Comparison of ENCODE assay signal across 30 cellular contexts in the genomic region with DNA sequence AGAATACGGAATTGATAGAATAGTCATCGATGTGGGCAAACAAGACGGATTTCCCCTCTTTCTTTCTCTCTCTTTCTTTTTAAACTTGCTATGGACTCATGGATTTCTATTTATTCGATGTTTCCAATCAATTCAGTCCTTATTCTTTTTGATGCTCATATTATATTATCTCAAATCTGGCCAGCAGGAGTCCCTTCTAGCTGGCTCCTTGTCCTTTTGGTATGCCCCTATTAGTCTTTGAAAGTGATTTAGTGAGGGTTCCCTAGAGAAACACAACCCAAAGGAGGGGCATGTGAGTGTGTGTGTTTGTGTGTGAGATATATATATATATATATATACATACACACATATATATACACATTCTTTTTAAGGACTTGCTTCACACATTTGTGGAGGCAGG.
"Had no signal": no experiment of that assay in that cellular context is flagged by ENCODE, and none has a peak within 500 bp of the region (broad histone marks: within the 10 kb centered on the region; RNA-seq: fewer than 3 reads in every experiment).

No MANE protein-coding gene starts in this region.

- H3K4me3 ChIP-seq: ascending aorta, esophagus muscularis mucosa, gastrocnemius medialis, pancreas, psoas muscle, spleen, testis, transverse colon, uterus had no signal

- H3K36me3 ChIP-seq: ascending aorta, esophagus muscularis mucosa, gastrocnemius medialis, neutrophil, pancreas, spleen, transverse colon, uterus had no signal

- H3K27ac ChIP-seq: ascending aorta, esophagus muscularis mucosa, gastrocnemius medialis, neutrophil, pancreas, psoas muscle, spleen, testis, transverse colon, uterus, VCaP had no signal

- DNase-seq: activated CD4-positive, alpha-beta T cell treated with anti-CD3 and anti-CD28 coated beads for 48 hours; activated CD4-positive, alpha-beta T cell treated with anti-CD3 and anti-CD28 coated beads, Interleukin-2, amount 50 U/mL, for 48 hours; activated CD8-positive, alpha-beta memory T cell treated with anti-CD3 and anti-CD28 coated beads for 24 hours; activated effector memory CD4-positive, alpha-beta T cell treated with anti-CD3 and anti-CD28 coated beads, Interleukin-2, amount 50 U/mL, for 16 hours; activated naive CD4-positive, alpha-beta T cell treated with anti-CD3 and anti-CD28 coated beads, Interleukin-2, amount 10 ng/mL, durations not matched to agents 7 days and 5 days; activated naive CD8-positive, alpha-beta T cell treated with anti-CD3 and anti-CD28 coated beads, Interleukin-2, amount 10 ng/mL, durations not matched to agents 7 days and 5 days; caudate nucleus; gastrocnemius medialis; hippocampal formation; immature natural killer cell; kidney; left colon; mammary epithelial cell; naive B cell; nephron progenitor cell; pancreas; psoas muscle; right cardiac atrium; stimulated activated CD4-positive, alpha-beta T cell treated with anti-CD3 and anti-CD28 coated beads, Interleukin-2, amount 100 ng/mL, for 48 hours; stimulated activated naive CD8-positive, alpha-beta T cell treated with anti-CD3 and anti-CD28 coated beads, Interleukin-15, Interleukin-2, amounts not matched to agents 100 U/mL and 50 U/mL, for 24 hours; T-helper 9 cell; testis; transverse colon; uterus had no signal

- H3K4me1 ChIP-seq: ascending aorta, esophagus muscularis mucosa, pancreas, testis, uterus had no signal

- ATAC-seq: activated CD4-positive, CD25-positive, alpha-beta regulatory T cell treated with anti-CD3 and anti-CD28 coated beads, Interleukin-2, amount 50 U/mL, for 24 hours; gastrocnemius medialis; left colon; pancreas; psoas muscle; right cardiac atrium; stimulated activated naive CD8-positive, alpha-beta T cell treated with anti-CD3 and anti-CD28 coated beads, Interleukin-15, Interleukin-2, amounts not matched to agents 100 U/mL and 50 U/mL, for 24 hours had no signal

- H3K27me3 ChIP-seq: ascending aorta, esophagus muscularis mucosa, gastrocnemius medialis, neutrophil, pancreas, spleen, testis, transverse colon, uterus had no signal

- H3K9me3 ChIP-seq: ascending aorta, esophagus muscularis mucosa, gastrocnemius medialis, neutrophil, pancreas, psoas muscle, spleen, testis, transverse colon, uterus had no signal
